ENCODE assay signal across 29 cellular contexts in the genomic region with DNA sequence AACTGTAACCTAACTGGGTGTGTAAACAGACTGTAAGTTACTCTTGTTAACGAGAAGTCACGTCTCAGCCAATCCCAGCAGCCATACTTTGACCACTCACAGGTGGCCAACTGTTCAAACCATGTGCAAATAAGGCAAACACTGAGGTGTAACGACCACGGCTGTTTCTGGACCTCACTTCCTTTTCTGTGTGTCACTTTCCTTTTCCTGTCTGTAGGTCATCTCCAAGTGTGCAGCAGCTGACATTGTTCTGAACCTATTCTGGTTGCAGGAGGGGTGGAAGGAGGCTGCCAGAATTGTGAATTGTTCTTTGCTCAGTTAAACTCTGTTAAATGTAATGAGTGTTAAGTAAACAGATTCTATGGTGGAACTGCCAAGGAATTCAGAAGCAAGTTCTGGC.
"Had no signal": no experiment of that assay in that cellular context is flagged by ENCODE, and none has a peak within 500 bp of the region (broad histone marks: within the 10 kb centered on the region; RNA-seq: fewer than 3 reads in every experiment).

No MANE protein-coding gene starts in this region.

- H3K36me3 Mint-ChIP-seq: activated naive CD8-positive, alpha-beta T cell; stimulated activated effector memory CD8-positive, alpha-beta T cell treated with anti-CD3 and anti-CD28 coated beads, Interleukin-12 subunit alpha, Interleukin-12 subunit beta, amount 100 ng/mL, for 72 hours had no signal

- H3K27me3 ChIP-seq: body of pancreas, esophagus muscularis mucosa, hepatocyte, neutrophil, pancreas, sigmoid colon, uterus had no signal

- H3K4me1 ChIP-seq: body of pancreas, esophagus muscularis mucosa, pancreas, prostate gland, sigmoid colon, uterus had no signal

- H3K4me3 ChIP-seq: body of pancreas, esophagus muscularis mucosa, hepatocyte, pancreas, prostate gland, sigmoid colon, thoracic aorta, uterus had no signal

- H3K9me3 ChIP-seq: body of pancreas, neutrophil, pancreas, prostate gland, sigmoid colon, thoracic aorta had no signal

- H2AFZ ChIP-seq: hepatocyte had no signal

- H3K79me2 ChIP-seq: hepatocyte had no signal

- H3K27me3 Mint-ChIP-seq: activated CD4-positive, alpha-beta T cell treated with anti-CD3 and anti-CD28 coated beads for 36 hours; activated naive CD8-positive, alpha-beta T cell; stimulated activated naive CD8-positive, alpha-beta T cell treated with anti-CD3 and anti-CD28 coated beads, Interleukin-15, Interleukin-2, amounts not matched to agents 100 ng/mL and 50 ng/mL, for 24 hours had no signal

- ATAC-seq: activated CD4-positive, alpha-beta T cell treated with anti-CD3 and anti-CD28 coated beads for 36 hours; activated T-cell treated with anti-CD3 and anti-CD28 coated beads, Interleukin-2, amount 50 U/mL, for 72 hours; body of pancreas; left cardiac atrium; left ventricle myocardium superior; pancreas; stimulated activated effector memory CD8-positive, alpha-beta T cell treated with anti-CD3 and anti-CD28 coated beads, Interleukin-12 subunit alpha, Interleukin-12 subunit beta, amount 100 ng/mL, for 72 hours had no signal

- H3K4me3 Mint-ChIP-seq: activated CD4-positive, alpha-beta T cell treated with anti-CD3 and anti-CD28 coated beads for 36 hours; activated naive CD8-positive, alpha-beta T cell; activated T-cell treated with anti-CD3 and anti-CD28 coated beads, Interleukin-2, amount 50 U/mL, for 72 hours; nephron; stimulated activated effector memory CD8-positive, alpha-beta T cell treated with anti-CD3 and anti-CD28 coated beads, Interleukin-12 subunit alpha, Interleukin-12 subunit beta, amount 100 ng/mL, for 72 hours; stimulated activated naive CD8-positive, alpha-beta T cell treated with anti-CD3 and anti-CD28 coated beads, Interleukin-15, Interleukin-2, amounts not matched to agents 100 ng/mL and 50 ng/mL, for 24 hours had no signal

- DNase-seq: activated CD4-positive, alpha-beta T cell treated with anti-CD3 and anti-CD28 coated beads for 36 hours; activated CD4-positive, CD25-positive, alpha-beta regulatory T cell; activated naive CD4-positive, alpha-beta T cell treated with Interleukin-2 at 50 U/mL for 16 hours; activated T-cell treated with anti-CD3 and anti-CD28 coated beads for 4 hours; activated T-cell treated with anti-CD3 and anti-CD28 coated beads, Interleukin-2, amount 50 U/mL, for 72 hours; anterior cingulate cortex; body of pancreas; dermis blood vessel endothelial cell; effector CD4-positive, alpha-beta T cell; glutamatergic neuron; islet precursor cell; left cardiac atrium; left ventricle myocardium superior; pancreas; retina; sigmoid colon; small intestine; stimulated activated CD4-positive, alpha-beta T cell treated with anti-CD3 and anti-CD28 coated beads, Interleukin-4, amount 100 ng/mL, for 24 hours; trophoblast cell; uterus had no signal

- H3K27ac Mint-ChIP-seq: activated CD4-positive, alpha-beta T cell treated with anti-CD3 and anti-CD28 coated beads for 36 hours; activated naive CD8-positive, alpha-beta T cell; activated T-cell treated with anti-CD3 and anti-CD28 coated beads, Interleukin-2, amount 50 U/mL, for 72 hours; nephron; stimulated activated effector memory CD8-positive, alpha-beta T cell treated with anti-CD3 and anti-CD28 coated beads, Interleukin-12 subunit alpha, Interleukin-12 subunit beta, amount 100 ng/mL, for 72 hours; stimulated activated naive CD8-positive, alpha-beta T cell treated with anti-CD3 and anti-CD28 coated beads, Interleukin-15, Interleukin-2, amounts not matched to agents 100 ng/mL and 50 ng/mL, for 24 hours had no signal

- H3K4me1 Mint-ChIP-seq: activated CD4-positive, alpha-beta T cell treated with anti-CD3 and anti-CD28 coated beads for 36 hours; stimulated activated effector memory CD8-positive, alpha-beta T cell treated with anti-CD3 and anti-CD28 coated beads, Interleukin-12 subunit alpha, Interleukin-12 subunit beta, amount 100 ng/mL, for 72 hours had no signal

- H3K36me3 ChIP-seq: esophagus muscularis mucosa, neutrophil, pancreas, prostate gland, sigmoid colon, thoracic aorta, uterus had no signal

- H3K27ac ChIP-seq: body of pancreas, esophagus muscularis mucosa, hepatocyte, neutrophil, pancreas, prostate gland, sigmoid colon, thoracic aorta, uterus had no signal

- H3K4me2 ChIP-seq: hepatocyte had no signal
